ENCODE assay signal across 8 cellular contexts in genomic region chr4:94452476-94453300, GRCh38. TPM values are rescaled to one million over a fixed set of nuclear protein-coding genes. Genes with fewer than 3 reads are reported as not detected.
DNase-seq lines count a peak whose midpoint lies in the region; ATAC-seq and TF ChIP-seq lines count a peak whose summit lies in the region.

No MANE protein-coding gene starts in this region.

- peak; percentile 14 for ATAC-seq in GM18498 (IDR thresholded peaks at IDR 0.05; ENCODE audit: unreplicated experiment)
- ATAC-seq in HG03432 (IDR thresholded peaks at IDR 0.05; ENCODE audit: unreplicated experiment), result peak; percentile 19
- no peak for ATAC-seq in GM21786 (IDR thresholded peaks at IDR 0.05; ENCODE audit: unreplicated experiment)

- TF ChIP-seq CTCF in brain (conservative IDR thresholded peaks at IDR 0.05), result no peak

- H3K4me1 Mint-ChIP-seq in brain, result peaks cover 48% of the 10 kb centered on the region

- H3K9me3 Mint-ChIP-seq in brain, result peaks cover 0 to 3% (median 0%) of the 10 kb centered on the region in 5 experiments

- H3K27me3 Mint-ChIP-seq in brain, result peaks cover 27% of the 10 kb centered on the region

- in situ Hi-C loops in ACHN (cut with HindIII; ENCODE audit: low pct_ligation_motif_present, low pct_unique_long_range_greater_than_20kb, low sequenced_read_pairs), result no loop called here

- peaks cover 3% of the 10 kb centered on the region for H3K36me3 Mint-ChIP-seq in brain

- peak overlapping the region; percentile 52 to 92 (median 76) for H3K27ac Mint-ChIP-seq in brain

- DNase-seq in ACHN, result peak; percentile 84
- peak; percentile 49 for DNase-seq in SK-N-DZ (ENCODE audit: low spot score)
- DNase-seq in iPS DF 19.7 (ENCODE audit: low read depth, low spot score), result peak; percentile 48
- peak; percentile 60 for DNase-seq in pulmonary artery endothelial cell (ENCODE audit: low read depth, low spot score)

- peak overlapping the region; percentile 84 to 92 (median 91) for H3K4me3 Mint-ChIP-seq in brain

RNA-seq across cellular contexts. Expression of gene PDLIM5, which starts 0.9 kb away (rescaled TPM):
- polyA plus RNA-seq in SK-N-DZ (2014; cell fraction: cytosol; rRNA removed), result 8.9 and 12.6 TPM in 2 replicates
- 3.0 and 3.1 TPM in 2 replicates for polyA plus RNA-seq in SK-N-DZ (2014; cell fraction: nucleus; rRNA removed)
- polyA plus RNA-seq in brain (ENCODE audit: insufficient read depth, low read depth, low replicate concordance), result 7.7 TPM
- total RNA-seq in pulmonary artery endothelial cell, result 175 and 177 TPM in 2 replicates
